8 cellular contexts compared by ENCODE assay signal in the genomic region with DNA sequence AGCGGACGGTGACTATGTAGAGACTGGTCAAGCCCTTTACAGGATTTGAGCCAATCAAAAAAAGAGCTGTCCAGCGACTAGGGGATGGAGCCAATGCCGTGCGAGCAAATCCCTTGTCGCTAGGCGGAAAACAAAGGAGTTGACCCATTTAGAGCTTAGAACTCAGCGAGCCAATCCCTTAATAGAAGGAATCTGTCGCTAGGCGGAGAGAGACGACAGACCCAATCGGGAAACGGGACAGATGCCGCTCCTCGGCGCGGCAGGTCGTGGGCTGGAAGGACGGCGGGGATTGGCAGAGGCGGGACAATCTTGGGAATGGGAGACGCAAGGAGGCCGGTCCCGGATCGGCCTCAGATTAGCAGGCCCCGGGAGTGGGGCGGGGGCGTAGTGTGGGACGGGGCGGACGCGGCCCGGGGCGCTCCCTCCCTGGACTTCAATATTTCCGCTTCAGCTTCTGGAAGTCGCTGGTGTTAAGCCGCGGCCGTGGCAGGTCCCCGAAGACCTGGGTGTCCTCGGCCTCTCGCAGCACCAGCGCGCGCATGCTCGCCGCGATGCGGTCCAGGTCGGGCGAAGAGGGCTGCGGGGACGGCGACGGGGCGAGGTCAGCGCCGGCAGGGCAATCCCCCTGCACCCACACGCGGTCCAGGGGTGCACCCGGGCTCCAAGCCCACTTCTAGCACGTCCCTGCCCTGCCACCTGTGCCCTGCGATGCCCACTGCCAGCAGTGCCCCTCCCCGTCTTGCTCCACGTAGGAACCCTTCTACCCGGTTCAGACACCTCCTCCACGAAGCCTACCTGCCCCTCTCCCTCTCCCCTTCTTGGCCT. TPM values are rescaled to one million over a fixed set of nuclear protein-coding genes. Genes with fewer than 3 reads are reported as not detected.
A peak's percentile ranks its signal among the peaks of the same experiment; 100 is the strongest.
DNase-seq lines count a peak whose midpoint lies in the region; ATAC-seq, FAIRE-seq and TF ChIP-seq lines count a peak whose summit lies in the region.

No MANE protein-coding gene starts in this region.

- peaks cover 53% of the 10 kb centered on the region for H3K4me1 Mint-ChIP-seq in activated CD8-positive, alpha-beta memory T cell treated with anti-CD3 and anti-CD28 coated beads, Interleukin-2, amount 10 ng/mL, durations not matched to agents 7 days and 5 days
- peaks cover 17% of the 10 kb centered on the region for H3K4me1 Mint-ChIP-seq in memory B cell

- 5% methylated on average over 50 of the region's 67 CpGs; no CpG with 5 or more reads in 1 of the 2 experiments for WGBS in H1 (ENCODE audit: extremely low coverage in 1 of 2, insufficient coverage in 1 of 2, insufficient read length in 1 of 2, insufficient replicate concordance in 2 of 2, low coverage in 1 of 2, low lambda C conversion rate in 2 of 2, missing lambda C conversion rate in 1 of 2), 2 experiments

- H3K27me3 ChIP-seq in H1 (replicated peaks in 1 of 4; ENCODE audit: control insufficient read depth in 3 of 4, extremely low read depth in 1 of 4, insufficient read depth in 3 of 4, low read length in 3 of 4), result no peaks in the 10 kb centered on the region

- H4K91ac ChIP-seq in H1 (replicated peaks; ENCODE audit: insufficient read length, low read length), result peak overlapping the region; percentile 93

- peaks cover 0 to 21% of the 10 kb centered on the region in 2 experiments; a peak in 2 of 4 replicates for H3K79me2 ChIP-seq in H1 (ENCODE audit: control insufficient read depth in 1 of 2, insufficient read depth in 2 of 2, low read length in 2 of 2)

- no peak overlapping the region for H3K23ac ChIP-seq in H1 (ENCODE audit: insufficient read length)

- no peak overlapping the region for H3K27ac Mint-ChIP-seq in activated CD8-positive, alpha-beta memory T cell treated with anti-CD3 and anti-CD28 coated beads, Interleukin-2, amount 10 ng/mL, durations not matched to agents 7 days and 5 days
- H3K27ac Mint-ChIP-seq in memory B cell, result no peak overlapping the region

- no peaks in the 10 kb centered on the region for H3K9me3 Mint-ChIP-seq in activated CD8-positive, alpha-beta memory T cell treated with anti-CD3 and anti-CD28 coated beads, Interleukin-2, amount 10 ng/mL, durations not matched to agents 7 days and 5 days (ENCODE audit: low read depth)
- H3K9me3 Mint-ChIP-seq in memory B cell, result no peaks in the 10 kb centered on the region

- DNase-seq in COR-L47 (lab: John Stamatoyannopoulos, UW) (peak; percentile 100), HTR-8/SVneo (ENCODE audit: insufficient read length, low spot score) (peak; percentile 95), NOMO-1 treated with DMSO at 0.1 percent for 48 hours (lab: John Stamatoyannopoulos, UW; ENCODE audit: unreplicated experiment) (peak; percentile 100), H1 (ENCODE audit: low read depth in 1 of 2, low spot score in 2 of 2) (peak; percentile 98 to 99), memory B cell (ENCODE audit: low spot score in 2 of 2) (peak; percentile 88)
- peak; percentile 97 for DNase-seq in activated CD8-positive, alpha-beta memory T cell treated with anti-CD3 and anti-CD28 coated beads, Interleukin-2, amount 10 ng/mL, durations not matched to agents 7 days and 5 days
- peak; percentile 81 for DNase-seq in stimulated activated CD8-positive, alpha-beta memory T cell treated with anti-CD3 and anti-CD28 coated beads, Interleukin-12 subunit alpha, Interleukin-12 subunit beta, amount 100 ng/mL, for 1 hour (ENCODE audit: low read depth)

- POLR2A ChIA-PET in H1 (lab: Charles Lee; ENCODE audit: partially characterized antibody), result interaction anchor here (0.8 to 12.4 kb wide), 16 partner anchors 8 to 289 kb away, joined by 3 to 247 read pairs (median 4); a partner anchor contains a TSS

- H3K9me3 ChIP-seq in H1 (ENCODE audit: insufficient read depth in 2 of 2, low read depth in 1 of 2, low read length in 1 of 2), result no peaks in the 10 kb centered on the region

- peak overlapping the region; percentile 75 for H4K5ac ChIP-seq in H1 (ENCODE audit: insufficient read length, low read depth, low read length)

- H3K36me3 ChIP-seq in H1 (ENCODE audit: control insufficient read depth in 2 of 4, insufficient read depth in 4 of 4, low read length in 3 of 4), result peaks cover 3 to 5% (median 3%) of the 10 kb centered on the region in 4 experiments; a peak in 4 of 8 replicates

- no peak overlapping the region for H3K4me3 Mint-ChIP-seq in activated CD8-positive, alpha-beta memory T cell treated with anti-CD3 and anti-CD28 coated beads, Interleukin-2, amount 10 ng/mL, durations not matched to agents 7 days and 5 days
- no peak overlapping the region for H3K4me3 Mint-ChIP-seq in memory B cell

- no peaks in the 10 kb centered on the region for H3K27me3 Mint-ChIP-seq in activated CD8-positive, alpha-beta memory T cell treated with anti-CD3 and anti-CD28 coated beads, Interleukin-2, amount 10 ng/mL, durations not matched to agents 7 days and 5 days
- no peaks in the 10 kb centered on the region for H3K27me3 Mint-ChIP-seq in memory B cell

- no peak for TF ChIP-seq EP300 in H1 (IDR thresholded peaks at IDR 0.05; ENCODE audit: borderline replicate concordance in 1 of 2, low read depth in 2 of 2, low read length in 2 of 2)

- peak overlapping the region; percentile 98 for H2BK15ac ChIP-seq in H1 (ENCODE audit: low read length)

- peak overlapping the region; percentile 76; the same call in 1 of the 2 replicates for H4K8ac ChIP-seq in H1 (ENCODE audit: extremely low read depth, insufficient read depth, low read length)

- peak overlapping the region; percentile 45 to 70 (median 56) for H3K4me3 ChIP-seq in H1 (ENCODE audit: extremely low read depth in 1 of 4, insufficient read depth in 2 of 4, low read depth in 3 of 4, low read length in 4 of 4)

- no peak overlapping the region for H2BK20ac ChIP-seq in H1 (ENCODE audit: low read length)

- H2BK120ac ChIP-seq in H1 (replicated peaks; ENCODE audit: low read depth, low read length), result peak overlapping the region; percentile 79

- CTCF ChIA-PET in activated CD8-positive, alpha-beta memory T cell treated with anti-CD3 and anti-CD28 coated beads, Interleukin-2, amount 10 ng/mL, durations not matched to agents 7 days and 5 days (lab: Charles Lee), result interaction anchor here (0.6 to 2.0 kb wide), 8 partner anchors 7 to 363 kb away, joined by 3 to 11 read pairs (median 4); a partner anchor contains a TSS
- CTCF ChIA-PET in H1 (lab: Charles Lee; ENCODE audit: partially characterized antibody), result interaction anchor here (0.6 to 1.2 kb wide), 5 partner anchors 21 to 202 kb away, joined by 3 to 4 read pairs (median 3); no protein-coding TSS in a partner anchor

- H2BK5ac ChIP-seq in H1 (ENCODE audit: low read depth, low read length), result peak overlapping the region; percentile 94

- TF ChIP-seq POLR2A in H1 (IDR thresholded peaks at IDR 0.05; ENCODE audit: control extremely low read depth in 1 of 2, low read depth in 2 of 2, low read length in 2 of 2), result peak in 1 of 2 experiments; percentile 87; a peak in 2 of 3 replicates

- peak overlapping the region; percentile 90 for H3K18ac ChIP-seq in H1 (ENCODE audit: extremely low read depth, low read length)

- H3K27ac ChIP-seq in H1 (ENCODE audit: low read depth, low read length), result peak overlapping the region; percentile 77

- TF ChIP-seq CTCF in H1 (IDR thresholded peaks at IDR 0.05; ENCODE audit: control extremely low read depth in 1 of 3, insufficient read depth in 1 of 3, low read depth in 1 of 3, low read length in 3 of 3), result no peak

- H3K9ac ChIP-seq in H1 (replicated peaks in 1 of 4; ENCODE audit: extremely low read depth in 1 of 4, low read depth in 3 of 4, low read length in 3 of 4), result peak overlapping the region; percentile 57 to 79 (median 74)

- peaks cover 6% of the 10 kb centered on the region for H3K79me1 ChIP-seq in H1 (ENCODE audit: low read depth, low read length)

- no peak overlapping the region for H3K14ac ChIP-seq in H1 (ENCODE audit: insufficient read length)

- no peak overlapping the region for H2AFZ ChIP-seq in H1 (ENCODE audit: low read length)

- H3K56ac ChIP-seq in H1 (replicated peaks; ENCODE audit: insufficient read length, low read depth, low read length), result peak overlapping the region; percentile 49

- H3K36me3 Mint-ChIP-seq in activated CD8-positive, alpha-beta memory T cell treated with anti-CD3 and anti-CD28 coated beads, Interleukin-2, amount 10 ng/mL, durations not matched to agents 7 days and 5 days, result peaks cover 9% of the 10 kb centered on the region
- H3K36me3 Mint-ChIP-seq in memory B cell, result peaks cover 2% of the 10 kb centered on the region

- peaks cover 0 to 12% (median 5%) of the 10 kb centered on the region in 4 experiments; a peak in 5 of 7 replicates for H3K4me1 ChIP-seq in H1 (replicated peaks in 1 of 4; ENCODE audit: control insufficient read depth in 3 of 4, insufficient read depth in 4 of 4, low read length in 3 of 4)

- peak overlapping the region; percentile 99 for H2AK5ac ChIP-seq in H1 (ENCODE audit: low read depth, low read length)

- FAIRE-seq in HTR-8/SVneo (lab: Jason Lieb, UNC), result peak; percentile 89
- peak; percentile 97 for FAIRE-seq in H1 (lab: Jason Lieb, UNC)

- no peak for TF ChIP-seq RAD21 in H1 (IDR thresholded peaks at IDR 0.05 in 1 of 2, conservative IDR thresholded peaks at IDR 0.05 in 1 of 2; ENCODE audit: low read depth in 2 of 2, low read length in 2 of 2)

- H2BK12ac ChIP-seq in H1 (ENCODE audit: low read depth, low read length), result peak overlapping the region; percentile 96

- H3K4me2 ChIP-seq in H1 (ENCODE audit: insufficient read depth in 1 of 2, low read depth in 2 of 2, low read length in 2 of 2), result peak overlapping the region; percentile 83 to 96

- H3K4ac ChIP-seq in H1 (replicated peaks; ENCODE audit: insufficient read length, low read depth, low read length), result peak overlapping the region; percentile 95

- H4K20me1 ChIP-seq in H1 (replicated peaks in 1 of 2; ENCODE audit: control insufficient read depth in 1 of 2, insufficient read depth in 2 of 2, low read length in 2 of 2), result peaks cover 0 to 4% of the 10 kb centered on the region in 2 experiments

- peak; percentile 55 for ATAC-seq in GM21367 (IDR thresholded peaks at IDR 0.05; ENCODE audit: unreplicated experiment)
- ATAC-seq in activated CD8-positive, alpha-beta memory T cell treated with anti-CD3 and anti-CD28 coated beads, Interleukin-2, amount 10 ng/mL, durations not matched to agents 7 days and 5 days, result peak; percentile 85
- ATAC-seq in memory B cell (ENCODE audit: low read depth), result peak; percentile 72

- H3K23me2 ChIP-seq in H1 (ENCODE audit: low read depth, low read length), result peaks cover 15% of the 10 kb centered on the region

RNA-seq across cellular contexts. Expression of a gene that starts 2.3 kb away (rescaled TPM):
- total RNA-seq in activated CD8-positive, alpha-beta memory T cell treated with anti-CD3 and anti-CD28 coated beads, Interleukin-2, amount 10 ng/mL, durations not matched to agents 7 days and 5 days, result 100 to 1,000 TPM; 130 to 133 TPM
- total RNA-seq in H1 (2021; fragmentation: NEBNext Ultra II Directional; extraction: Animal tissue kit (Norgen Biotek cat#: 25700)), result 105 TPM in 2 replicates
- polyA plus RNA-seq in H1 (2011; rRNA removed), result 45.8 and 66.5 TPM in 2 replicates
- 56.6 TPM for polyA plus RNA-seq in H1 (2011; cell fraction: cytosol; rRNA removed)
- polyA plus RNA-seq in H1 (2011; cell fraction: nucleus; rRNA removed), result 225 TPM
- polyA plus RNA-seq in H1 (2012, experiment 1 of 2), result 84.3 to 106 TPM (median 94.0 TPM) in 4 replicates
- 90.6 TPM for polyA plus RNA-seq in H1 (2012, experiment 2 of 2)
- 71.9 TPM for polyA plus RNA-seq in H1 (2013, experiment 1 of 2)
- polyA plus RNA-seq in H1 (2013, experiment 2 of 2), result 66.3 TPM
- 21.4 and 26.5 TPM in 2 replicates for polyA minus RNA-seq in H1 (2011; rRNA and poly(A)+ RNA removed)
- polyA minus RNA-seq in H1 (2011; cell fraction: cytosol; rRNA and poly(A)+ RNA removed), result 42.9 TPM
- 80.3 TPM for polyA minus RNA-seq in H1 (2011; cell fraction: nucleus; rRNA and poly(A)+ RNA removed)

RNA-seq across cellular contexts. Expression of a gene that starts 7.5 kb away (rescaled TPM):
- 10 to 100 TPM; 13.4 to 21.2 TPM for total RNA-seq in activated CD8-positive, alpha-beta memory T cell treated with anti-CD3 and anti-CD28 coated beads, Interleukin-2, amount 10 ng/mL, durations not matched to agents 7 days and 5 days
- 45.9 and 46.7 TPM in 2 replicates for total RNA-seq in H1 (2021; fragmentation: NEBNext Ultra II Directional; extraction: Animal tissue kit (Norgen Biotek cat#: 25700))
- polyA plus RNA-seq in H1 (2011; rRNA removed), result 40.7 and 73.3 TPM in 2 replicates
- polyA plus RNA-seq in H1 (2011; cell fraction: cytosol; rRNA removed), result 38.3 TPM
- 48.5 TPM for polyA plus RNA-seq in H1 (2011; cell fraction: nucleus; rRNA removed)
- polyA plus RNA-seq in H1 (2012, experiment 1 of 2), result 33.7 to 44.3 TPM (median 42.7 TPM) in 4 replicates
- polyA plus RNA-seq in H1 (2012, experiment 2 of 2), result 47.7 TPM
- polyA plus RNA-seq in H1 (2013, experiment 1 of 2), result 52.8 TPM
- 54.7 TPM for polyA plus RNA-seq in H1 (2013, experiment 2 of 2)
- polyA minus RNA-seq in H1 (2011; rRNA and poly(A)+ RNA removed), result 10.9 and 14.9 TPM in 2 replicates
- polyA minus RNA-seq in H1 (2011; cell fraction: cytosol; rRNA and poly(A)+ RNA removed), result 26.5 TPM
- polyA minus RNA-seq in H1 (2011; cell fraction: nucleus; rRNA and poly(A)+ RNA removed), result 26.0 TPM

RNA-seq across cellular contexts. Expression of a gene that starts 7.8 kb away (rescaled TPM):
- 10 to 100 TPM; 26.2 to 39.3 TPM for total RNA-seq in activated CD8-positive, alpha-beta memory T cell treated with anti-CD3 and anti-CD28 coated beads, Interleukin-2, amount 10 ng/mL, durations not matched to agents 7 days and 5 days
- total RNA-seq in H1 (2021; fragmentation: NEBNext Ultra II Directional; extraction: Animal tissue kit (Norgen Biotek cat#: 25700)), result 44.9 and 47.6 TPM in 2 replicates
- polyA plus RNA-seq in H1 (2011; rRNA removed), result 30.3 and 53.7 TPM in 2 replicates
- polyA plus RNA-seq in H1 (2011; cell fraction: cytosol; rRNA removed), result 23.2 TPM
- 73.8 TPM for polyA plus RNA-seq in H1 (2011; cell fraction: nucleus; rRNA removed)
- 41.7 to 47.2 TPM (median 43.5 TPM) in 4 replicates for polyA plus RNA-seq in H1 (2012, experiment 1 of 2)
- 52.8 TPM for polyA plus RNA-seq in H1 (2012, experiment 2 of 2)
- 34.8 TPM for polyA plus RNA-seq in H1 (2013, experiment 1 of 2)
- polyA plus RNA-seq in H1 (2013, experiment 2 of 2), result 35.2 TPM
- polyA minus RNA-seq in H1 (2011; rRNA and poly(A)+ RNA removed), result 24.6 and 29.7 TPM in 2 replicates
- 27.0 TPM for polyA minus RNA-seq in H1 (2011; cell fraction: cytosol; rRNA and poly(A)+ RNA removed)
- polyA minus RNA-seq in H1 (2011; cell fraction: nucleus; rRNA and poly(A)+ RNA removed), result 27.3 TPM

RNA-seq across cellular contexts. Expression of a gene that starts 18.7 kb away (rescaled TPM):
- 10 to 100 TPM; 78.2 to 79.4 TPM for total RNA-seq in activated CD8-positive, alpha-beta memory T cell treated with anti-CD3 and anti-CD28 coated beads, Interleukin-2, amount 10 ng/mL, durations not matched to agents 7 days and 5 days
- 251 and 261 TPM in 2 replicates for total RNA-seq in H1 (2021; fragmentation: NEBNext Ultra II Directional; extraction: Animal tissue kit (Norgen Biotek cat#: 25700))
- polyA plus RNA-seq in H1 (2011; rRNA removed), result 147 and 213 TPM in 2 replicates
- 136 TPM for polyA plus RNA-seq in H1 (2011; cell fraction: cytosol; rRNA removed)
- polyA plus RNA-seq in H1 (2011; cell fraction: nucleus; rRNA removed), result 397 TPM
- polyA plus RNA-seq in H1 (2012, experiment 1 of 2), result 183 to 286 TPM (median 253 TPM) in 4 replicates
- polyA plus RNA-seq in H1 (2012, experiment 2 of 2), result 215 TPM
- polyA plus RNA-seq in H1 (2013, experiment 1 of 2), result 166 TPM
- polyA plus RNA-seq in H1 (2013, experiment 2 of 2), result 157 TPM
- polyA minus RNA-seq in H1 (2011; rRNA and poly(A)+ RNA removed), result 82.9 and 117 TPM in 2 replicates
- 124 TPM for polyA minus RNA-seq in H1 (2011; cell fraction: cytosol; rRNA and poly(A)+ RNA removed)
- 139 TPM for polyA minus RNA-seq in H1 (2011; cell fraction: nucleus; rRNA and poly(A)+ RNA removed)

RNA-seq across cellular contexts. Expression of a gene that starts 27.0 kb away (rescaled TPM):
- 10 to 100 TPM in 1 of 2 experiments, 1 to 10 TPM in 1; 1.7 to 12.3 TPM for total RNA-seq in activated CD8-positive, alpha-beta memory T cell treated with anti-CD3 and anti-CD28 coated beads, Interleukin-2, amount 10 ng/mL, durations not matched to agents 7 days and 5 days
- 0.67 and 0.76 TPM in 2 replicates for total RNA-seq in H1 (2021; fragmentation: NEBNext Ultra II Directional; extraction: Animal tissue kit (Norgen Biotek cat#: 25700))
- polyA plus RNA-seq in H1 (2011; rRNA removed), result 0.30 and 0.41 TPM in 2 replicates
- 0.37 TPM for polyA plus RNA-seq in H1 (2011; cell fraction: cytosol; rRNA removed)
- 0.74 TPM for polyA plus RNA-seq in H1 (2011; cell fraction: nucleus; rRNA removed)
- polyA plus RNA-seq in H1 (2012, experiment 1 of 2), result 0.21 to 0.86 TPM (median 0.43 TPM) in 3 of 4 replicates, not detected in the other
- polyA plus RNA-seq in H1 (2012, experiment 2 of 2), result not detected
- 0.36 TPM for polyA plus RNA-seq in H1 (2013, experiment 1 of 2)
- polyA plus RNA-seq in H1 (2013, experiment 2 of 2), result 0.52 TPM
- polyA minus RNA-seq in H1 (2011; rRNA and poly(A)+ RNA removed), result 0.15 and 0.54 TPM in 2 replicates
- 0.95 TPM for polyA minus RNA-seq in H1 (2011; cell fraction: cytosol; rRNA and poly(A)+ RNA removed)
- polyA minus RNA-seq in H1 (2011; cell fraction: nucleus; rRNA and poly(A)+ RNA removed), result 1.4 TPM

Comparison
In these comparisons a context has a peak if more than half of its experiments do, and no peak if none do; other contexts are left out.
1. Peak in every context shown above with its lines: DNase-seq, ATAC-seq, H3K4me3 ChIP-seq and H3K27ac ChIP-seq.